Comparison of ENCODE assay signal across 3 cellular contexts in genomic region chr13:49563513-49563912, GRCh38.
TF ChIP-seq lines count a peak whose summit lies in the region.

No MANE protein-coding gene starts in this region.

TF ChIP-seq in HepG2, 621 proteins besides CTCF, POLR2A, EP300 and RAD21:
- TF ChIP-seq ZNF552 (CRISPR knock-in tag; IDR thresholded peaks at IDR 0.05; ENCODE audit: borderline replicate concordance) (no peak), ATF2 (CRISPR knock-in tag; IDR thresholded peaks at IDR 0.05) (no peak), CEBPG (CRISPR knock-in tag; IDR thresholded peaks at IDR 0.05) (peak; percentile 46; the same call in 1 of the 2 replicates), CEBPB (IDR thresholded peaks at IDR 0.05; ENCODE audit: borderline replicate concordance, low read depth, low read length) (peak; percentile 74), KLF16 (CRISPR knock-in tag; IDR thresholded peaks at IDR 0.05) (no peak)

TF ChIP-seq in K562, 482 proteins besides CTCF, POLR2A, EP300 and RAD21:
- no peak for TF ChIP-seq TCF15 (CRISPR knock-in tag; IDR thresholded peaks at IDR 0.05)
- TF ChIP-seq CEBPB (tag; IDR thresholded peaks at IDR 0.05) = peak; percentile 62
TF ChIP-seq in K562: peak in this region for 1.

TF ChIP-seq in GM12891, 5 proteins besides CTCF, POLR2A, EP300 and RAD21:
- TF ChIP-seq TAF1 (IDR thresholded peaks at IDR 0.05; ENCODE audit: low read depth, low read length) = no peak
- TF ChIP-seq POLR2AphosphoS5 (IDR thresholded peaks at IDR 0.05; ENCODE audit: low read depth, low read length) = no peak
- TF ChIP-seq SPI1 (IDR thresholded peaks at IDR 0.05; ENCODE audit: low read depth, low read length) = no peak
- no peak for TF ChIP-seq POU2F2 (IDR thresholded peaks at IDR 0.05; ENCODE audit: low read depth, low read length)
- no peak for TF ChIP-seq PAX5 (IDR thresholded peaks at IDR 0.05; ENCODE audit: insufficient read depth, low read length, severe bottlenecking)
